Comparison of ENCODE assay signal across 16 cellular contexts in the genomic region with DNA sequence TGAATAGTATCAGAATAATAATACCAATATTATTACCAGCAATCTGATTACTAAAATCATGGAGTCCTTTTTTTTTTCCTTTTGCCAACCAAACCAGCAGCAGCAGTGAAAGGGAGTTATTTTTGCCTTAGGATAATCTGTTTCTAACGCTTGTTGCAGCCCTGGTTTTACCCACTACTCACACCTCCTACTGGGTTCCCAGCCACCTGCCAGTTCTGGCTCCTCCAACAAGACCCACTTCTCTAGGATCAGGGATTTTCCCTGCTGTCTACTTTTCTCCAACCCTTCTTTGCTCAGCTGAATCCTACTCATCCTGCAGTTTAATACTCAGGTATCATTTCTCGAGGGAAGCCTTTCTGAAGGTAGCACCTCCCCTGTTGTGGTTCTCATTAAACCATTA.
DNase-seq lines count a peak whose midpoint lies in the region; ATAC-seq and TF ChIP-seq lines count a peak whose summit lies in the region.
"Had no signal": no experiment of that assay in that cellular context is flagged by ENCODE, and none has a peak within 500 bp of the region (broad histone marks: within the 10 kb centered on the region; RNA-seq: fewer than 3 reads in every experiment).

No MANE protein-coding gene starts in this region.

- POLR2A ChIA-PET in MCF 10A (lab: Yijun Ruan, JAX), result interaction anchor here (0.9 to 2.8 kb wide), 10 partner anchors 23 to 331 kb away, joined by 3 to 25 read pairs (median 7); a partner anchor contains a TSS

- H3K27ac Mint-ChIP-seq in MCF 10A (ENCODE audit: low read depth, unreplicated experiment), result peak overlapping the region; percentile 92
- no peak overlapping the region for H3K27ac Mint-ChIP-seq in T-helper 2 cell treated with Interferon-gamma antibody and Interleukin-4, amounts not matched to agents 5 μg/mL and 100 μg/mL, for 36 hours
- H3K27ac Mint-ChIP-seq: B cell; CD4-positive, alpha-beta T cell; H9 had no signal

- H3K36me3 ChIP-seq in breast epithelium (no peaks in the 10 kb centered on the region), WERI-Rb-1 (no peaks in the 10 kb centered on the region)

- H3K9me3 Mint-ChIP-seq in MCF 10A (ENCODE audit: unreplicated experiment), result no peaks in the 10 kb centered on the region
- no peaks in the 10 kb centered on the region for H3K9me3 Mint-ChIP-seq in T-helper 2 cell treated with Interferon-gamma antibody and Interleukin-4, amounts not matched to agents 5 μg/mL and 100 μg/mL, for 36 hours
- H3K9me3 Mint-ChIP-seq: CD4-positive, alpha-beta T cell; H9 had no signal

- H3K4me1 ChIP-seq in breast epithelium (no peaks in the 10 kb centered on the region), foreskin keratinocyte (peaks cover 49% of the 10 kb centered on the region)

- DNase-seq in MCF 10A (ENCODE audit: unreplicated experiment) (no peak), breast epithelium (ENCODE audit: low spot score in 2 of 2) (no peak), WERI-Rb-1 (peak; percentile 42), foreskin keratinocyte (no peak)
- no peak for DNase-seq in stimulated activated naive CD4-positive, alpha-beta T cell treated with Interleukin-2 at 50 U/mL for 16 hours (lab: John Stamatoyannopoulos, UW)
- DNase-seq in T-helper 2 cell treated with Interferon-gamma antibody and Interleukin-4, amounts not matched to agents 5 μg/mL and 100 μg/mL, for 36 hours (ENCODE audit: low spot score), result no peak
- DNase-seq: 8988T; ACHN; C1 segment of cervical spinal cord; Calu3; CD4-positive, alpha-beta T cell; DMS 273 treated with DMSO at 0.1 percent for 48 hours; GOT3; H9 had no signal

- H3K9me3 ChIP-seq in breast epithelium (no peaks in the 10 kb centered on the region), WERI-Rb-1 (ENCODE audit: severe bottlenecking) (no peaks in the 10 kb centered on the region)

- TF ChIP-seq POLR2A in breast epithelium (IDR thresholded peaks at IDR 0.05), result no peak

- no peaks in the 10 kb centered on the region for H3K27me3 ChIP-seq in breast epithelium
- H3K27me3 ChIP-seq in WERI-Rb-1 (ENCODE audit: insufficient read depth, low read depth, severe bottlenecking), result no peaks in the 10 kb centered on the region
- no peaks in the 10 kb centered on the region for H3K27me3 ChIP-seq in foreskin keratinocyte

- intact Hi-C loops in MCF 10A (cut with micrococcal nuclease), result loop anchor here (2.0 kb wide), 3 partner anchors 24 to 40 kb away; no protein-coding TSS in a partner anchor
- intact Hi-C loops in breast epithelium (cut with DNase I; ENCODE audit: low total_unique reads), result no loop called here

- CTCF ChIA-PET in MCF 10A (lab: Yijun Ruan, JAX), result interaction anchor here (0.7 to 4.2 kb wide), 8 partner anchors 11 to 149 kb away, joined by 3 to 21 read pairs (median 3); a partner anchor contains a TSS

- H3K4me3 Mint-ChIP-seq in MCF 10A (ENCODE audit: unreplicated experiment), result no peak overlapping the region
- H3K4me3 Mint-ChIP-seq in T-helper 2 cell treated with Interferon-gamma antibody and Interleukin-4, amounts not matched to agents 5 μg/mL and 100 μg/mL, for 36 hours, result no peak overlapping the region
- H3K4me3 Mint-ChIP-seq: B cell; CD4-positive, alpha-beta T cell; H9 had no signal

- H3K4me3 ChIP-seq in breast epithelium, result no peak overlapping the region
- H3K4me3 ChIP-seq in WERI-Rb-1 (ENCODE audit: low read depth, low read length), result no peak overlapping the region

- H3K36me3 Mint-ChIP-seq in MCF 10A (ENCODE audit: insufficient read depth, unreplicated experiment), result peaks cover 6% of the 10 kb centered on the region
- H3K36me3 Mint-ChIP-seq in T-helper 2 cell treated with Interferon-gamma antibody and Interleukin-4, amounts not matched to agents 5 μg/mL and 100 μg/mL, for 36 hours (ENCODE audit: low read depth), result no peaks in the 10 kb centered on the region

- no TSS peak for BruUV-seq in MCF 10A (replicated peaks; lab: Mats Ljungman, UMichigan)

- peaks cover 51% of the 10 kb centered on the region for H3K4me1 Mint-ChIP-seq in MCF 10A (ENCODE audit: insufficient read depth, unreplicated experiment)
- peaks cover 17% of the 10 kb centered on the region for H3K4me1 Mint-ChIP-seq in T-helper 2 cell treated with Interferon-gamma antibody and Interleukin-4, amounts not matched to agents 5 μg/mL and 100 μg/mL, for 36 hours (ENCODE audit: low read depth)
- H3K4me1 Mint-ChIP-seq: B cell had no signal

- no peak overlapping the region for H3K27ac ChIP-seq in breast epithelium
- H3K27ac ChIP-seq in WERI-Rb-1, result no peak overlapping the region
- H3K27ac ChIP-seq in foreskin keratinocyte, result peak overlapping the region; percentile 92

- no peak for ATAC-seq in foreskin keratinocyte
- ATAC-seq in GM21529 (IDR thresholded peaks at IDR 0.05; ENCODE audit: unreplicated experiment), result no peak

- TF ChIP-seq CTCF in MCF 10A (IDR thresholded peaks at IDR 0.05; ENCODE audit: unreplicated experiment), result no peak
- no peak for TF ChIP-seq CTCF in breast epithelium (IDR thresholded peaks at IDR 0.05)
- no peak for TF ChIP-seq CTCF in WERI-Rb-1 (IDR thresholded peaks at IDR 0.05; ENCODE audit: low read depth, low read length)
- TF ChIP-seq CTCF in foreskin keratinocyte (conservative IDR thresholded peaks at IDR 0.05), result no peak

- H3K27me3 Mint-ChIP-seq in MCF 10A (ENCODE audit: insufficient read depth, unreplicated experiment), result no peaks in the 10 kb centered on the region
- H3K27me3 Mint-ChIP-seq in T-helper 2 cell treated with Interferon-gamma antibody and Interleukin-4, amounts not matched to agents 5 μg/mL and 100 μg/mL, for 36 hours (ENCODE audit: low read depth), result peaks cover 20% of the 10 kb centered on the region
- H3K27me3 Mint-ChIP-seq: B cell; CD4-positive, alpha-beta T cell had no signal
